ENCODE assay signal across 1 cellular context in genomic region chr11:94790771-94791180, GRCh38.
TF ChIP-seq lines count a peak whose summit lies in the region.

No MANE protein-coding gene starts in this region.

TF ChIP-seq in HepG2, 621 proteins besides CTCF, POLR2A, EP300 and RAD21:
- no peak for TF ChIP-seq KAT8 (CRISPR knock-in tag; IDR thresholded peaks at IDR 0.05)
- no peak for TF ChIP-seq GLMP (CRISPR knock-in tag; IDR thresholded peaks at IDR 0.05; ENCODE audit: borderline replicate concordance)
- TF ChIP-seq MYPOP (CRISPR knock-in tag; IDR thresholded peaks at IDR 0.05), result no peak
- TF ChIP-seq ZNF619 (CRISPR knock-in tag; IDR thresholded peaks at IDR 0.05), result no peak
- TF ChIP-seq TAF1 (CRISPR knock-in tag; IDR thresholded peaks at IDR 0.05), result no peak
- TF ChIP-seq ZSCAN31 (CRISPR knock-in tag; IDR thresholded peaks at IDR 0.05; ENCODE audit: low read depth), result no peak
- no peak for TF ChIP-seq ZNF549 (CRISPR knock-in tag; IDR thresholded peaks at IDR 0.05)
- no peak for TF ChIP-seq ZBTB40 (IDR thresholded peaks at IDR 0.05)
- no peak for TF ChIP-seq ZBTB40 (CRISPR knock-in tag; IDR thresholded peaks at IDR 0.05)
- no peak for TF ChIP-seq PATZ1 (CRISPR knock-in tag; IDR thresholded peaks at IDR 0.05)
- no peak for TF ChIP-seq HDAC1 (CRISPR knock-in tag; IDR thresholded peaks at IDR 0.05)
- TF ChIP-seq TBP (CRISPR knock-in tag; IDR thresholded peaks at IDR 0.05), result no peak
- TF ChIP-seq RFX5 (IDR thresholded peaks at IDR 0.05; ENCODE audit: low read depth, low read length), result no peak
